In the genomic region with DNA sequence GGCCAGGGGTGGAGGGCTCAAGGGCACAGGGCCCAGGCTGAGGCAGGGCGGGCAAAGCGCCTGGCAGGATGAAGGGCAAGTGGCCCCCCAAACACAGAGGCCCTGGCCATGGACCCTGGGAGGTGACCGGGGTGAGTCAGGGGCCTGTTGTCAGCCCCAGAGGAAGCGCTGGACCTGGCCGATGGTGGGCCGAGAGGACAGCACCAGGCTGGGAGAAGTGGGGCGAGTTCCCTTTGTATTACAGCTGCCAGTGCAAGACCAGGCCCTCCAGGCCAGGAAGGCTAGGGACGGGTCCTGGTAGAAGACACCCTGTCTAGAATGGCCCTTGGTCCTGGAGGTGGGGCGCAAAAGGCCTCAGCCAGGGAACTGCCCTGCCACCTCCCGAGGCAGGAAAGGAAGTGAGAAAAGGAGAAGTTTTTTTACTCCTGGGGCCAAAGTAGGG, we compare ENCODE assay signal across 1 cellular context.
TF ChIP-seq lines count a peak whose summit lies in the region.

No MANE protein-coding gene starts in this region.

TF ChIP-seq in H1, 55 proteins besides CTCF, POLR2A, EP300 and RAD21:
- no peak for TF ChIP-seq CTBP2 (IDR thresholded peaks at IDR 0.05; ENCODE audit: borderline replicate concordance, insufficient read depth, insufficient read length, low read length)
- no peak for TF ChIP-seq TAF7 (optimal IDR thresholded peaks at IDR 0.05; ENCODE audit: borderline replicate concordance, low read depth, low read length)
- no peak for TF ChIP-seq SP4 (IDR thresholded peaks at IDR 0.05; ENCODE audit: low read length)
- TF ChIP-seq SIRT6 (IDR thresholded peaks at IDR 0.05; ENCODE audit: low read length), result no peak
- TF ChIP-seq POLR2AphosphoS5 (IDR thresholded peaks at IDR 0.05; ENCODE audit: low read depth, low read length), result no peak
